ENCODE assay signal across 15 cellular contexts in genomic region chr9:129404621-129405020, GRCh38.
"Had no signal": no experiment of that assay in that cellular context is flagged by ENCODE, and none has a peak within 500 bp of the region (broad histone marks: within the 10 kb centered on the region; RNA-seq: fewer than 3 reads in every experiment).

No MANE protein-coding gene starts in this region.

- H3K27ac ChIP-seq: tibial artery had no signal

- H3K9me3 ChIP-seq: breast epithelium, tibial artery had no signal

- H3K27ac Mint-ChIP-seq: activated CD4-positive, alpha-beta T cell treated with anti-CD3 and anti-CD28 coated beads, Interleukin-2, amount 10 ng/mL, durations not matched to agents 7 days and 5 days; activated naive CD8-positive, alpha-beta T cell; stimulated activated naive B cell treated with anti-CD40 and anti-IgM and Interleukin-4, amounts not matched to agents 10 μg/mL and 1 μg/mL and 100 μg/mL, for 72 hours had no signal

- H3K27me3 Mint-ChIP-seq: activated naive CD8-positive, alpha-beta T cell had no signal

- H3K27me3 ChIP-seq: breast epithelium, tibial artery had no signal

- DNase-seq: activated CD4-positive, alpha-beta T cell treated with anti-CD3 and anti-CD28 coated beads, Interleukin-2, amount 10 ng/mL, durations not matched to agents 7 days and 5 days; activated CD4-positive, CD25-positive, alpha-beta regulatory T cell; activated gamma-delta T cell treated with Interleukin-2 at 50 U/mL for 16 hours; amygdala; hippocampal formation; naive B cell; retina; stimulated activated CD4-positive, alpha-beta T cell treated with anti-CD3 and anti-CD28 coated beads, Interleukin-15, amount 100 ng/mL, for 24 hours; stimulated activated CD4-positive, alpha-beta T cell treated with anti-CD3 and anti-CD28 coated beads, Interleukin-4, amount 100 ng/mL, for 1 hour; stimulated activated naive B cell treated with anti-CD40 and anti-IgM and Interleukin-4, amounts not matched to agents 10 μg/mL and 1 μg/mL and 100 μg/mL, for 72 hours; tibial artery had no signal

- H3K4me3 ChIP-seq: breast epithelium, lung, tibial artery had no signal

- H3K36me3 Mint-ChIP-seq: activated naive CD8-positive, alpha-beta T cell; naive B cell; stimulated activated naive B cell treated with anti-CD40 and anti-IgM and Interleukin-4, amounts not matched to agents 10 μg/mL and 1 μg/mL and 100 μg/mL, for 72 hours had no signal

- ATAC-seq: stimulated activated naive B cell treated with anti-CD40 and anti-IgM and Interleukin-4, amounts not matched to agents 10 μg/mL and 1 μg/mL and 100 μg/mL, for 72 hours had no signal

- H3K9me3 Mint-ChIP-seq: activated CD4-positive, alpha-beta T cell treated with anti-CD3 and anti-CD28 coated beads, Interleukin-2, amount 10 ng/mL, durations not matched to agents 7 days and 5 days; stimulated activated naive B cell treated with anti-CD40 and anti-IgM and Interleukin-4, amounts not matched to agents 10 μg/mL and 1 μg/mL and 100 μg/mL, for 72 hours had no signal

- H3K36me3 ChIP-seq: breast epithelium, tibial artery had no signal

- FAIRE-seq: endometrium had no signal

- H3K4me1 ChIP-seq: breast epithelium had no signal

- H3K4me3 Mint-ChIP-seq: activated CD4-positive, alpha-beta T cell treated with anti-CD3 and anti-CD28 coated beads, Interleukin-2, amount 10 ng/mL, durations not matched to agents 7 days and 5 days; activated naive CD8-positive, alpha-beta T cell; naive B cell; stimulated activated naive B cell treated with anti-CD40 and anti-IgM and Interleukin-4, amounts not matched to agents 10 μg/mL and 1 μg/mL and 100 μg/mL, for 72 hours had no signal
